In genomic region chr7:149692557-149692982, GRCh38 we compare ENCODE assay signal across 15 cellular contexts.
DNase-seq lines count a peak whose midpoint lies in the region; ATAC-seq and TF ChIP-seq lines count a peak whose summit lies in the region.
"Had no signal": no experiment of that assay in that cellular context is flagged by ENCODE, and none has a peak within 500 bp of the region (broad histone marks: within the 10 kb centered on the region; RNA-seq: fewer than 3 reads in every experiment).

No MANE protein-coding gene starts in this region.

- no peak for ATAC-seq in GM19395 (IDR thresholded peaks at IDR 0.05; ENCODE audit: unreplicated experiment)
- no peak for ATAC-seq in stimulated activated naive B cell treated with anti-CD40 and anti-IgM and Interleukin-4, amounts not matched to agents 10 μg/mL and 1 μg/mL and 100 μg/mL, for 72 hours (replicated peaks)

- peak overlapping the region; percentile 78 for H3K4me3 Mint-ChIP-seq in neural progenitor cell
- no peak overlapping the region for H3K4me3 Mint-ChIP-seq in stimulated activated naive B cell treated with anti-CD40 and anti-IgM and Interleukin-4, amounts not matched to agents 10 μg/mL and 1 μg/mL and 100 μg/mL, for 72 hours
- H3K4me3 Mint-ChIP-seq: B cell; central memory CD8-positive, alpha-beta T cell had no signal

- H3F3A ChIP-seq in neural progenitor cell (ENCODE audit: low read depth) = no peaks in the 10 kb centered on the region

- H3K36me3 ChIP-seq in ACC112 (ENCODE audit: insufficient read depth, low read length) (no peaks in the 10 kb centered on the region), SK-N-MC (ENCODE audit: insufficient read depth, low read length) (no peaks in the 10 kb centered on the region), neural progenitor cell (no peaks in the 10 kb centered on the region)

- H3K4me3 ChIP-seq in ACC112 (ENCODE audit: low read depth, low read length) (peak overlapping the region; percentile 62), SK-N-MC (peak overlapping the region; percentile 45), fibroblast of mammary gland (ENCODE audit: control insufficient read depth, low read depth, low read length) (peak overlapping the region; percentile 25), neural progenitor cell (peak overlapping the region; percentile 44)

- no peak for DNase-seq in SK-N-MC (ENCODE audit: low read depth, low spot score)
- no peak for DNase-seq in fibroblast of mammary gland (ENCODE audit: low read depth)
- DNase-seq in neural progenitor cell (ENCODE audit: low spot score) = peak; percentile 61
- no peak for DNase-seq in SHP77 treated with DMSO at 0.1 percent for 48 hours (lab: John Stamatoyannopoulos, UW)
- no peak for DNase-seq in stimulated activated naive B cell treated with anti-CD40 and anti-IgM and Interleukin-4, amounts not matched to agents 10 μg/mL and 1 μg/mL and 100 μg/mL, for 72 hours
- DNase-seq in D341Med (ENCODE audit: low spot score) = no peak
- DNase-seq: NCI-H446; RPMI8226; stimulated activated CD4-positive, alpha-beta T cell treated with anti-CD3 and anti-CD28 coated beads, Interleukin-12 subunit alpha, Interleukin-12 subunit beta, amount 100 ng/mL, for 4 hours had no signal

- H3K79me2 ChIP-seq in ACC112 (ENCODE audit: control insufficient read depth, insufficient read depth, low read length, unreplicated experiment) (no peaks in the 10 kb centered on the region), neural progenitor cell (ENCODE audit: low read depth) (no peaks in the 10 kb centered on the region)

- H3K4me2 ChIP-seq in neural progenitor cell = peak overlapping the region; percentile 77
- H3K4me2 ChIP-seq: KMS-11 had no signal

- H3K9ac ChIP-seq in SK-N-MC (ENCODE audit: insufficient read length) (no peak overlapping the region), neural progenitor cell (no peak overlapping the region)
- H3K9ac ChIP-seq: KMS-11 had no signal

- peaks cover 18% of the 10 kb centered on the region for H3K27me3 Mint-ChIP-seq in neural progenitor cell (ENCODE audit: insufficient read depth, low read depth)
- H3K27me3 Mint-ChIP-seq in stimulated activated naive B cell treated with anti-CD40 and anti-IgM and Interleukin-4, amounts not matched to agents 10 μg/mL and 1 μg/mL and 100 μg/mL, for 72 hours = peaks cover 49 to 74% of the 10 kb centered on the region in 2 donors

- peaks cover 4% of the 10 kb centered on the region for H3K36me3 Mint-ChIP-seq in neural progenitor cell
- H3K36me3 Mint-ChIP-seq in stimulated activated naive B cell treated with anti-CD40 and anti-IgM and Interleukin-4, amounts not matched to agents 10 μg/mL and 1 μg/mL and 100 μg/mL, for 72 hours = no peaks in the 10 kb centered on the region

- no peak overlapping the region for H3K27ac Mint-ChIP-seq in neural progenitor cell
- no peak overlapping the region for H3K27ac Mint-ChIP-seq in stimulated activated naive B cell treated with anti-CD40 and anti-IgM and Interleukin-4, amounts not matched to agents 10 μg/mL and 1 μg/mL and 100 μg/mL, for 72 hours
- H3K27ac Mint-ChIP-seq: B cell had no signal

- H3K27ac ChIP-seq in ACC112 (ENCODE audit: low read depth, low read length) = no peak overlapping the region
- H3K27ac ChIP-seq in SK-N-MC = no peak overlapping the region
- no peak overlapping the region for H3K27ac ChIP-seq in neural progenitor cell
- H3K27ac ChIP-seq: KMS-11, VCaP had no signal

- peaks cover 5% of the 10 kb centered on the region for H3K4me1 Mint-ChIP-seq in neural progenitor cell
- H3K4me1 Mint-ChIP-seq in stimulated activated naive B cell treated with anti-CD40 and anti-IgM and Interleukin-4, amounts not matched to agents 10 μg/mL and 1 μg/mL and 100 μg/mL, for 72 hours = no peaks in the 10 kb centered on the region
- H3K4me1 Mint-ChIP-seq: B cell; central memory CD8-positive, alpha-beta T cell had no signal

- H3K4me1 ChIP-seq in ACC112 (ENCODE audit: control insufficient read depth, insufficient read depth, low read length, unreplicated experiment) = no peaks in the 10 kb centered on the region
- H3K4me1 ChIP-seq in neural progenitor cell = no peaks in the 10 kb centered on the region

- 0 out of 2 replicates have a peak, but pooled peaks cover 4% of the 10 kb centered on the region for H3K9me3 ChIP-seq in SK-N-MC (ENCODE audit: low read depth, low read length)
- H3K9me3 ChIP-seq in neural progenitor cell (ENCODE audit: low read depth) = no peaks in the 10 kb centered on the region

- peaks cover 10% of the 10 kb centered on the region for H3K9me3 Mint-ChIP-seq in neural progenitor cell
- peaks cover 0 to 8% of the 10 kb centered on the region in 2 donors for H3K9me3 Mint-ChIP-seq in stimulated activated naive B cell treated with anti-CD40 and anti-IgM and Interleukin-4, amounts not matched to agents 10 μg/mL and 1 μg/mL and 100 μg/mL, for 72 hours
- H3K9me3 Mint-ChIP-seq: central memory CD8-positive, alpha-beta T cell had no signal

- H2AFZ ChIP-seq in ACC112 (ENCODE audit: low read length, unreplicated experiment) (no peak overlapping the region), neural progenitor cell (replicated peaks) (peak overlapping the region; percentile 64)

- H3K27me3 ChIP-seq in ACC112 (ENCODE audit: insufficient read depth, low read length) = peaks cover 35% of the 10 kb centered on the region
- H3K27me3 ChIP-seq in neural progenitor cell = peaks cover 46% of the 10 kb centered on the region

- TF ChIP-seq CTCF in fibroblast of mammary gland (conservative IDR thresholded peaks at IDR 0.05; ENCODE audit: control insufficient read depth, insufficient read depth, low read depth, low read length) = no peak
- no peak for TF ChIP-seq CTCF in neural progenitor cell (IDR thresholded peaks at IDR 0.05)

- no peaks in the 10 kb centered on the region for H4K20me1 ChIP-seq in neural progenitor cell (ENCODE audit: low read depth)
